ENCODE assay signal across 20 cellular contexts in genomic region chr18:77334876-77335275, GRCh38.
DNase-seq lines count a peak whose midpoint lies in the region; ATAC-seq, FAIRE-seq and TF ChIP-seq lines count a peak whose summit lies in the region.
"Had no signal": no experiment of that assay in that cellular context is flagged by ENCODE, and none has a peak within 500 bp of the region (broad histone marks: within the 10 kb centered on the region; RNA-seq: fewer than 3 reads in every experiment).

No MANE protein-coding gene starts in this region.

- H3K27ac ChIP-seq in right lobe of liver = no peak overlapping the region
- H3K27ac ChIP-seq in HepG2 (ENCODE audit: extremely low read length, insufficient read depth, low read length) = no peak overlapping the region
- H3K27ac ChIP-seq: 22Rv1; A549; BLaER1 treated with 17β-estradiol and CSF1 and Interleukin-3, amounts not matched to agents 10 nM and 100 nM; C4-2B had no signal

- no peak overlapping the region for H2AFZ ChIP-seq in HepG2 (ENCODE audit: low read length)

- no peak for TF ChIP-seq POLR2A in right lobe of liver (IDR thresholded peaks at IDR 0.05)
- TF ChIP-seq POLR2A in HepG2 (IDR thresholded peaks at IDR 0.05; ENCODE audit: insufficient read depth in 1 of 2, low read depth in 2 of 2, low read length in 2 of 2) = no peak

- no peak overlapping the region for H3K4me3 Mint-ChIP-seq in activated CD4-positive, alpha-beta memory T cell treated with anti-CD3 and anti-CD28 coated beads for 36 hours
- H3K4me3 Mint-ChIP-seq: B cell; CD4-positive, alpha-beta memory T cell; CD4-positive, CD25-positive, alpha-beta regulatory T cell; CD8-positive, alpha-beta memory T cell had no signal

- peaks cover 17% of the 10 kb centered on the region for H3K27me3 Mint-ChIP-seq in activated CD4-positive, alpha-beta memory T cell treated with anti-CD3 and anti-CD28 coated beads for 36 hours

- no peak overlapping the region for H3K9ac ChIP-seq in HepG2 (ENCODE audit: insufficient read depth, low read depth, low read length)
- H3K9ac ChIP-seq: BLaER1 treated with 17β-estradiol and CSF1 and Interleukin-3, amounts not matched to agents 10 nM and 100 nM had no signal

- POLR2A ChIA-PET in HepG2 (lab: Yijun Ruan, JAX) = no interaction called here
- POLR2A ChIA-PET in activated CD4-positive, alpha-beta memory T cell treated with anti-CD3 and anti-CD28 coated beads for 36 hours (lab: Charles Lee) = no interaction called here

- no peak overlapping the region for H3K27ac Mint-ChIP-seq in activated CD4-positive, alpha-beta memory T cell treated with anti-CD3 and anti-CD28 coated beads for 36 hours
- H3K27ac Mint-ChIP-seq: B cell; CD4-positive, alpha-beta memory T cell; CD4-positive, CD25-positive, alpha-beta regulatory T cell; CD8-positive, alpha-beta memory T cell had no signal

- H3K4me1 ChIP-seq in right lobe of liver = no peaks in the 10 kb centered on the region
- H3K4me1 ChIP-seq in HepG2 (ENCODE audit: insufficient read depth, low read length) = no peaks in the 10 kb centered on the region
- H3K4me1 ChIP-seq: A549; BLaER1 treated with 17β-estradiol and CSF1 and Interleukin-3, amounts not matched to agents 10 nM and 100 nM had no signal

- no peak for TF ChIP-seq RAD21 in HepG2 (CRISPR knock-in tag; IDR thresholded peaks at IDR 0.05)

- no peaks in the 10 kb centered on the region for H3K36me3 Mint-ChIP-seq in activated CD4-positive, alpha-beta memory T cell treated with anti-CD3 and anti-CD28 coated beads for 36 hours
- H3K36me3 Mint-ChIP-seq: CD4-positive, alpha-beta memory T cell; CD4-positive, CD25-positive, alpha-beta regulatory T cell had no signal

- H3K9me3 Mint-ChIP-seq in activated CD4-positive, alpha-beta memory T cell treated with anti-CD3 and anti-CD28 coated beads for 36 hours = no peaks in the 10 kb centered on the region

- H3K27me3 ChIP-seq in right lobe of liver (no peaks in the 10 kb centered on the region), HepG2 (ENCODE audit: control insufficient read depth in 1 of 2, insufficient read depth in 2 of 2, low read length in 2 of 2) (peaks cover 0 to 9% of the 10 kb centered on the region in 2 experiments; a peak in 1 of 5 replicates)
- H3K27me3 ChIP-seq: BLaER1 treated with 17β-estradiol and CSF1 and Interleukin-3, amounts not matched to agents 10 nM and 100 nM had no signal

- H3K36me3 ChIP-seq in right lobe of liver = no peaks in the 10 kb centered on the region
- H3K36me3 ChIP-seq in HepG2 (replicated peaks in 1 of 2; ENCODE audit: control insufficient read depth in 1 of 2, insufficient read depth in 2 of 2, low read length in 2 of 2) = no peaks in the 10 kb centered on the region
- H3K36me3 ChIP-seq: BLaER1 treated with 17β-estradiol and CSF1 and Interleukin-3, amounts not matched to agents 10 nM and 100 nM had no signal

- no peak overlapping the region for H3K4me2 ChIP-seq in HepG2 (ENCODE audit: low read depth, low read length)
- H3K4me2 ChIP-seq: A549; BLaER1 treated with 17β-estradiol and CSF1 and Interleukin-3, amounts not matched to agents 10 nM and 100 nM had no signal

- H3K9me3 ChIP-seq in right lobe of liver = no peaks in the 10 kb centered on the region
- no peaks in the 10 kb centered on the region for H3K9me3 ChIP-seq in HepG2 (ENCODE audit: low read length)
- H3K9me3 ChIP-seq: A549 had no signal

- WGBS in right lobe of liver (ENCODE audit: insufficient coverage, low coverage, low lambda C conversion rate, missing lambda C conversion rate) = 63% methylated on average over 2 of the region's 7 CpGs
- 17% methylated on average over 5 of the region's 7 CpGs for WGBS in HepG2 (ENCODE audit: low lambda C conversion rate)

- CTCF ChIA-PET in HepG2 (lab: Yijun Ruan, JAX; ENCODE audit: low intra/inter-chr PET ratio, low total read pairs) = no interaction called here
- CTCF ChIA-PET in activated CD4-positive, alpha-beta memory T cell treated with anti-CD3 and anti-CD28 coated beads for 36 hours (lab: Charles Lee) = no interaction called here

- ATAC-seq in right lobe of liver (peak in 3 of 4 donors; percentile 60 to 96 (median 90)), HepG2 (no peak), left lobe of liver (peak; percentile 66), GM21717 (IDR thresholded peaks at IDR 0.05; ENCODE audit: unreplicated experiment) (no peak)
- ATAC-seq: A549 had no signal

- DNase-seq in right lobe of liver (peak in 2 of 3 donors; percentile 39 to 65), HepG2 (ENCODE audit: low spot score) (no peak), left lobe of liver (ENCODE audit: low spot score) (no peak)
- no peak for DNase-seq in activated CD4-positive, alpha-beta memory T cell treated with anti-CD3 and anti-CD28 coated beads for 36 hours
- DNase-seq: AML-193; CD4-positive, alpha-beta memory T cell; CD4-positive, CD25-positive, alpha-beta regulatory T cell; CD8-positive, alpha-beta memory T cell; COR-L47; DMS79 treated with DMSO at 0.1 percent for 48 hours; GF-D8 had no signal

- no peak overlapping the region for H3K4me3 ChIP-seq in right lobe of liver
- H3K4me3 ChIP-seq in HepG2 (replicated peaks in 1 of 3; ENCODE audit: insufficient read depth in 1 of 3, low read depth in 2 of 3, low read length in 3 of 3) = no peak overlapping the region
- H3K4me3 ChIP-seq: A549; BLaER1 treated with 17β-estradiol and CSF1 and Interleukin-3, amounts not matched to agents 10 nM and 100 nM had no signal

- H3K4me1 Mint-ChIP-seq in activated CD4-positive, alpha-beta memory T cell treated with anti-CD3 and anti-CD28 coated beads for 36 hours (ENCODE audit: low read depth) = no peaks in the 10 kb centered on the region
- H3K4me1 Mint-ChIP-seq: B cell; CD4-positive, alpha-beta memory T cell; CD8-positive, alpha-beta memory T cell had no signal

- FAIRE-seq in HepG2 (lab: Jason Lieb, UNC) = no peak
- FAIRE-seq: A549, G401.6, GM12891, GM19239 had no signal

- in situ Hi-C loops in HepG2 (cut with HindIII; ENCODE audit: extremely low pct_ligation_motif_present, low pct_unique_long_range_greater_than_20kb) = no loop called here

- TF ChIP-seq EP300 in HepG2 (IDR thresholded peaks at IDR 0.05; ENCODE audit: low read depth in 2 of 2, low read length in 2 of 2) (no peak), HepG2 (CRISPR knock-in tag; IDR thresholded peaks at IDR 0.05; ENCODE audit: borderline replicate concordance) (no peak)

- intact Hi-C loops in right lobe of liver (cut with DNase I) = no loop called here
- intact Hi-C loops in HepG2 (cut with micrococcal nuclease; ENCODE audit: unreplicated experiment) = no loop called here
- intact Hi-C loops in activated CD4-positive, alpha-beta memory T cell treated with anti-CD3 and anti-CD28 coated beads for 36 hours (cut with micrococcal nuclease) = no loop called here

- TF ChIP-seq CTCF in right lobe of liver (IDR thresholded peaks at IDR 0.05) (no peak), HepG2 (CRISPR knock-in tag; IDR thresholded peaks at IDR 0.05) (no peak)

- BruUV-seq in HepG2 (replicated peaks; lab: Mats Ljungman, UMichigan) = no TSS peak

- H4K20me1 ChIP-seq in HepG2 (ENCODE audit: insufficient read depth, low read length) = no peaks in the 10 kb centered on the region
- H4K20me1 ChIP-seq: BLaER1 treated with 17β-estradiol and CSF1 and Interleukin-3, amounts not matched to agents 10 nM and 100 nM had no signal

- no peaks in the 10 kb centered on the region for H3K79me2 ChIP-seq in HepG2 (ENCODE audit: insufficient read depth, low read length)

TF ChIP-seq in HepG2, 621 proteins besides CTCF, POLR2A, EP300 and RAD21 (continues in another document):
- no peak for TF ChIP-seq TFDP2 (CRISPR knock-in tag; IDR thresholded peaks at IDR 0.05)
- no peak for TF ChIP-seq KDM2A (CRISPR knock-in tag; IDR thresholded peaks at IDR 0.05; ENCODE audit: borderline replicate concordance, low read depth)

Comparison
In these comparisons a context has a peak if more than half of its experiments do, and no peak if none do; other contexts are left out.
1. ATAC-seq: peak in right lobe of liver (3 of 4) and left lobe of liver (single experiment); none in HepG2 (single experiment) and GM21717 (single experiment).
2. DNase-seq: peak in right lobe of liver (2 of 3); none in HepG2 (single experiment), left lobe of liver (single experiment) and activated CD4-positive, alpha-beta memory T cell treated with anti-CD3 and anti-CD28 coated beads for 36 hours (single experiment).